ENCODE assay signal across 10 cellular contexts in the genomic region with DNA sequence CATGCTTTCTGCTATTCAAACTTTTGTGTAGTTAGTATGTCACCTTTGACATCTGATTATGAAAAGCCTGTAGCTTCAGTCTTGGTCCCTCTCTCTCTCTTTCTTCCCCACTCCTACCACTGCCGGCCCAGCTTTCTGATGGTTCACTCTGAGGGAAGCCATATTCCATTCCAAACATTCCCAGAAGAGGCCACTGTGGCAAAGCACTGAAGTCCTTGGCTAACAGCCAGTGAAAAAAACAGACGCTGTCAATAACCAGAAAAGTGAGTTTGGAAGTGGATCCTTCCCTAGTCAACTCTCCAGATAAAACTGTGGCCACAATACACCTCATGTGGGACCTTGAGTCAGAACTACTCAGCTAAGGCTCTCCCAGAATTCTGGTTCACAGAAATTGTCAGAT.
DNase-seq lines count a peak whose midpoint lies in the region; ATAC-seq lines count a peak whose summit lies in the region.
"Had no signal": no experiment of that assay in that cellular context is flagged by ENCODE, and none has a peak within 500 bp of the region (broad histone marks: within the 10 kb centered on the region; RNA-seq: fewer than 3 reads in every experiment).

No MANE protein-coding gene starts in this region.

- DNase-seq in NCI-H345 (lab: John Stamatoyannopoulos, UW) (peak; percentile 35), NCI-H345 treated with DMSO at 0.1 percent for 48 hours (lab: John Stamatoyannopoulos, UW; ENCODE audit: unreplicated experiment) (no peak), NCI-H82 treated with DMSO at 0.1 percent for 48 hours (lab: John Stamatoyannopoulos, UW; ENCODE audit: unreplicated experiment) (peak; percentile 42), globus pallidus (ENCODE audit: low spot score) (peak; percentile 69), retina (peak; percentile 5), NCI-H2196 (lab: John Stamatoyannopoulos, UW; ENCODE audit: unreplicated experiment) (no peak)
- DNase-seq: stomach had no signal

- no peak for ATAC-seq in HG02571 (IDR thresholded peaks at IDR 0.05; ENCODE audit: unreplicated experiment)
- no peak for ATAC-seq in HG02610 (IDR thresholded peaks at IDR 0.05; ENCODE audit: unreplicated experiment)
- ATAC-seq: sciatic nerve had no signal

Comparison
In these comparisons a context has a peak if more than half of its experiments do, and no peak if none do; other contexts are left out.
1. DNase-seq: peak in NCI-H345 (single experiment), NCI-H82 treated with DMSO at 0.1 percent for 48 hours (single experiment), globus pallidus (single experiment) and retina (single experiment); none in NCI-H345 treated with DMSO at 0.1 percent for 48 hours (single experiment) and NCI-H2196 (single experiment).